ENCODE assay signal across 12 cellular contexts in the genomic region with DNA sequence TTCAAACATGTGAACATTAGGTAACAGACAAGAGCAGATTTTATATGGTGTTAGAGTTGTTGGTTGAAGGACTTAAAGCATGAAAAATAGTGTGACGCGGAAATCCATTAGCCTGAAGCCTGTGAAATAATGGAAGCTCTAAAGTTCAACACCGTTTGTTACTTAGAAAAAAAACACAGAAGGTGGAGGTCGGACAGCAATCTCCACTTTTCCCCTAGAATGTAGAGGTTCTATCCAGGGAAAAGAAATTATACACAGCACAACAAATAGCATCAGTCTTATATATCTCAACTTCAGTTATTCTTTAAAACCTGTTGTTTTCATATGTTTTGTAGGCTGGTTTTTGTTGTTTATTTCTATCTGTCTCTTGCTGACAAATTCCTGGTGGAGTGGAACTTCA. TPM values are rescaled to one million over a fixed set of nuclear protein-coding genes. Genes with fewer than 3 reads are reported as not detected.
DNase-seq lines count a peak whose midpoint lies in the region; ATAC-seq and TF ChIP-seq lines count a peak whose summit lies in the region.
"Had no signal": no experiment of that assay in that cellular context is flagged by ENCODE, and none has a peak within 500 bp of the region (broad histone marks: within the 10 kb centered on the region; RNA-seq: fewer than 3 reads in every experiment).

No MANE protein-coding gene starts in this region.

- DNase-seq in activated naive CD4-positive, alpha-beta T cell treated with anti-CD3 and anti-CD28 coated beads, Interleukin-2, amount 10 ng/mL, durations not matched to agents 7 days and 5 days = no peak
- no peak for DNase-seq in activated naive CD4-positive, alpha-beta T cell (lab: John Stamatoyannopoulos, UW)
- DNase-seq in stimulated activated naive CD8-positive, alpha-beta T cell treated with anti-CD3 and anti-CD28 coated beads, Interleukin-15, amount 100 ng/mL, for 72 hours = no peak
- DNase-seq in islet precursor cell = no peak
- no peak for DNase-seq in G401 (ENCODE audit: low spot score)
- DNase-seq: activated CD8-positive, alpha-beta memory T cell treated with anti-CD3 and anti-CD28 coated beads, Interleukin-2, amount 50 U/mL, for 4 hours; KG1; NCI-H187 treated with DMSO at 0.1 percent for 48 hours had no signal

- H3K27me3 Mint-ChIP-seq in activated naive CD4-positive, alpha-beta T cell treated with anti-CD3 and anti-CD28 coated beads, Interleukin-2, amount 10 ng/mL, durations not matched to agents 7 days and 5 days = no peaks in the 10 kb centered on the region
- H3K27me3 Mint-ChIP-seq in stimulated activated naive CD8-positive, alpha-beta T cell treated with anti-CD3 and anti-CD28 coated beads, Interleukin-15, amount 100 ng/mL, for 72 hours = no peaks in the 10 kb centered on the region

- H3K4me1 ChIP-seq in iPS-20b (ENCODE audit: insufficient read depth, low read length) = peaks cover 25% of the 10 kb centered on the region; the same call in 1 of the 2 replicates

- H3K9me3 Mint-ChIP-seq in activated naive CD4-positive, alpha-beta T cell treated with anti-CD3 and anti-CD28 coated beads, Interleukin-2, amount 10 ng/mL, durations not matched to agents 7 days and 5 days = no peaks in the 10 kb centered on the region
- H3K9me3 Mint-ChIP-seq in stimulated activated naive CD8-positive, alpha-beta T cell treated with anti-CD3 and anti-CD28 coated beads, Interleukin-15, amount 100 ng/mL, for 72 hours = no peaks in the 10 kb centered on the region

- ATAC-seq in stimulated activated naive CD8-positive, alpha-beta T cell treated with anti-CD3 and anti-CD28 coated beads, Interleukin-15, amount 100 ng/mL, for 72 hours = no peak
- ATAC-seq in HG02571 (IDR thresholded peaks at IDR 0.05; ENCODE audit: unreplicated experiment) = no peak

- H3K27me3 ChIP-seq in iPS-20b (ENCODE audit: insufficient read depth, low read length) = peaks cover 21% of the 10 kb centered on the region; the same call in 1 of the 2 replicates

- in situ Hi-C loops in G401 (cut with HindIII; ENCODE audit: low sequenced_read_pairs) = no loop called here

- H3K9ac ChIP-seq in iPS-20b (ENCODE audit: low read depth, low read length) = no peak overlapping the region; the same call in 1 of the 2 replicates

- peak overlapping the region; percentile 99 for H3K27ac Mint-ChIP-seq in activated naive CD4-positive, alpha-beta T cell treated with anti-CD3 and anti-CD28 coated beads, Interleukin-2, amount 10 ng/mL, durations not matched to agents 7 days and 5 days
- peak overlapping the region; percentile 87 to 96 for H3K27ac Mint-ChIP-seq in stimulated activated naive CD8-positive, alpha-beta T cell treated with anti-CD3 and anti-CD28 coated beads, Interleukin-15, amount 100 ng/mL, for 72 hours

- peak overlapping the region; percentile 73; the same call in 1 of the 2 replicates for H3K4me3 ChIP-seq in iPS-20b (ENCODE audit: low read length)

- H3K36me3 Mint-ChIP-seq in activated naive CD4-positive, alpha-beta T cell treated with anti-CD3 and anti-CD28 coated beads, Interleukin-2, amount 10 ng/mL, durations not matched to agents 7 days and 5 days = peaks cover 51% of the 10 kb centered on the region

- no peaks in the 10 kb centered on the region for H3K36me3 ChIP-seq in iPS-20b (ENCODE audit: insufficient read depth, low read depth, low read length)

- no peaks in the 10 kb centered on the region for H3K9me3 ChIP-seq in iPS-20b (ENCODE audit: insufficient read depth, low read depth, low read length)

- peaks cover 61% of the 10 kb centered on the region for H3K4me1 Mint-ChIP-seq in activated naive CD4-positive, alpha-beta T cell treated with anti-CD3 and anti-CD28 coated beads, Interleukin-2, amount 10 ng/mL, durations not matched to agents 7 days and 5 days
- peaks cover 62% of the 10 kb centered on the region for H3K4me1 Mint-ChIP-seq in stimulated activated naive CD8-positive, alpha-beta T cell treated with anti-CD3 and anti-CD28 coated beads, Interleukin-15, amount 100 ng/mL, for 72 hours

- no peak for TF ChIP-seq CTCF in VCaP (conservative IDR thresholded peaks at IDR 0.05)

- CTCF ChIA-PET in activated naive CD4-positive, alpha-beta T cell treated with anti-CD3 and anti-CD28 coated beads, Interleukin-2, amount 10 ng/mL, durations not matched to agents 7 days and 5 days (lab: Charles Lee) = interaction anchor here (0.6 to 3.5 kb wide), 8 partner anchors 14 to 123 kb away, joined by 3 to 31 read pairs (median 6); partner anchors contain the start of gene NIPAL3

- H3K4me3 Mint-ChIP-seq in activated naive CD4-positive, alpha-beta T cell treated with anti-CD3 and anti-CD28 coated beads, Interleukin-2, amount 10 ng/mL, durations not matched to agents 7 days and 5 days = peak overlapping the region; percentile 98
- H3K4me3 Mint-ChIP-seq in stimulated activated naive CD8-positive, alpha-beta T cell treated with anti-CD3 and anti-CD28 coated beads, Interleukin-15, amount 100 ng/mL, for 72 hours = peak overlapping the region; percentile 93 to 96

- peak overlapping the region; percentile 94 for H3K27ac ChIP-seq in VCaP
- no peak overlapping the region for H3K27ac ChIP-seq in iPS-20b (ENCODE audit: low read length)

RNA-seq across cellular contexts. Expression of gene RCAN3, which starts 1.9 kb away (rescaled TPM):
- 7.6 and 16.7 TPM in 2 replicates for total RNA-seq in G401 (2014; rRNA removed; shearing (Covaris generic))

RNA-seq across cellular contexts. Expression of gene NCMAP, which starts 51.3 kb away (rescaled TPM):
- not detected in 2 replicates for total RNA-seq in G401 (2014; rRNA removed; shearing (Covaris generic))
- total RNA-seq: posterior vena cava had no signal
